12 cellular contexts compared by ENCODE assay signal in genomic region chr15:56798639-56799038, GRCh38.
DNase-seq lines count a peak whose midpoint lies in the region; ATAC-seq lines count a peak whose summit lies in the region.
"Had no signal": no experiment of that assay in that cellular context is flagged by ENCODE, and none has a peak within 500 bp of the region (broad histone marks: within the 10 kb centered on the region; RNA-seq: fewer than 3 reads in every experiment).

No MANE protein-coding gene starts in this region.

- peak; percentile 91 for ATAC-seq in GM18520 (IDR thresholded peaks at IDR 0.05; ENCODE audit: unreplicated experiment)
- ATAC-seq in GM21423 (IDR thresholded peaks at IDR 0.05; ENCODE audit: unreplicated experiment): peak; percentile 81
- ATAC-seq in sciatic nerve: no peak
- ATAC-seq: HCT116, lower lobe of right lung had no signal

- H3K27ac ChIP-seq in substantia nigra (ENCODE audit: low read depth, low read length, poor library complexity, severe bottlenecking): no peak overlapping the region
- H3K27ac ChIP-seq: esophagus squamous epithelium, lower lobe of right lung, SJSA1 had no signal

- DNase-seq in HT1080 (ENCODE audit: low read depth): peak; percentile 88
- peak; percentile 49 for DNase-seq in glomerular visceral epithelial cell (ENCODE audit: extremely low spot score)
- no peak for DNase-seq in midbrain (lab: John Stamatoyannopoulos, UW)
- no peak for DNase-seq in sciatic nerve (ENCODE audit: low spot score)
- DNase-seq in substantia nigra (lab: John Stamatoyannopoulos, UW): no peak
- DNase-seq: esophagus squamous epithelium, lower lobe of right lung, NCI-H1048 had no signal

- intact Hi-C loops in sciatic nerve (cut with DNase I): no loop called here

Comparison
In these comparisons a context has a peak if more than half of its experiments do, and no peak if none do; other contexts are left out.
1. DNase-seq: peak in HT1080 (single experiment) and glomerular visceral epithelial cell (single experiment); none in midbrain (single experiment), sciatic nerve (single experiment) and substantia nigra (0 of 49).